1 cellular context compared by ENCODE assay signal in the genomic region with DNA sequence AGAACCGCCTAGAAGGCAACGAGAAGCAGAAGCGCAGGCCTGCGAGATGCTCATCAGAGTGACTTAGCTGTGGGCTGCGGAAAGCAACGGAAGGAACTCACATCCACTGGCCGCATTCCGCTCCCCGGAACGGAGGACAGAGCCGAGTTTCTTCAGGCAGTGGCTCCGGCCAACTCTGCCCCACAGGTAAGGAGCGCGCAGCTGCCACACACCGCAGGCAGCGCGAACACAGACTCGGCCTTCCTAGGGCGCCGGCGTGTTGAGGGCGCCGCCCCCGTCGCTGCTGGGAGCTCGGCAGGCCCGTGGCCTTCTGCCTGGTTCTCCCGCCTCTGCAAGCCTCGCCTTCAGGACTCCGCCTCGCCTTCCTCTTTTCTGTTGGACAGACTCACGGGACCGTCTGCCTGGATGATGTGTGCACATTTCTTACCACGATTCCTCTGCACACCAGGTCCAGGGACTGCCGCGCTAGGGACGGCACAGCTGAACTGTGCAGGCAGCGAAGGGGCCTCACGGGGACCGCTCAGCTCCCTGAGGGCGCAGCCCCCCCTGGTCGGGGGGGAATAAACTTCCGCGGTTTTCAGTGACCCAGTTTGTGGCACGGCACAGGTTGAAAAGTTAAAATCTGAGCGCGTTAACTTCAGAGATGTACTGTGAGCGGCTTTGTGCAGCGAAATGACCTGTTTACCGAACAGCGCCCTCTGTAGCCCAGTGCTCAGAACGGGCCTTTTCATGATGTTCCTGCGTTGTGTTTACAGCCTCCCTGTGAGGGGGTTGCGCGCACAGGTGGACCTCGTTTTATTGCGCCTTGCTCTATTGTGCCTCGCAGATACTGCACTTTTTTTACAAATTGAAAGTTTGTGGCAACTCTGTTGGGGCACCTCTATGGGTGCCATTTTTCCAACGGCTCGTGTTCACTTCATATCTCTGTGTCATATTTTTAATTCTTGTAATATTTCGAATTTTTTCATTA.
A peak's percentile ranks its signal among the peaks of the same experiment; 100 is the strongest.
TF ChIP-seq lines count a peak whose summit lies in the region.

No MANE protein-coding gene starts in this region.

TF ChIP-seq in HepG2, 621 proteins besides CTCF, POLR2A, EP300 and RAD21 (continued from another document and continues in another):
- TF ChIP-seq, protein P1, sequence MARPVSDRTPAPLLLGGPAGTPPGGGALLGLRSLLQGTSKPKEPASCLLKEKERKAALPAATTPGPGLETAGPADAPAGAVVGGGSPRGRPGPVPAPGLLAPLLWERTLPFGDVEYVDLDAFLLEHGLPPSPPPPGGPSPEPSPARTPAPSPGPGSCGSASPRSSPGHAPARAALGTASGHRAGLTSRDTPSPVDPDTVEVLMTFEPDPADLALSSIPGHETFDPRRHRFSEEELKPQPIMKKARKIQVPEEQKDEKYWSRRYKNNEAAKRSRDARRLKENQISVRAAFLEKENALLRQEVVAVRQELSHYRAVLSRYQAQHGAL (CRISPR knock-in tag; IDR thresholded peaks at IDR 0.05; ENCODE audit: not compliant biosample characterization) = peak; percentile 47
- TF ChIP-seq DNMT3B (CRISPR knock-in tag; conservative IDR thresholded peaks at IDR 0.05) (no peak), RBFOX2 (IDR thresholded peaks at IDR 0.05; ENCODE audit: low read depth, low read length) (peak; percentile 68), HMGA1 (CRISPR knock-in tag; conservative IDR thresholded peaks at IDR 0.05) (no peak), NBN (conservative IDR thresholded peaks at IDR 0.05) (no peak), ZFP82 (CRISPR knock-in tag; IDR thresholded peaks at IDR 0.05; ENCODE audit: borderline replicate concordance) (0 out of 2 replicates have a peak, but pooled peaks have one; percentile 23), SMC3 (IDR thresholded peaks at IDR 0.05; ENCODE audit: low read length) (peak; percentile 65), NKX3-1 (CRISPR knock-in tag; IDR thresholded peaks at IDR 0.05) (peak; percentile 85), ZNF558 (CRISPR knock-in tag; IDR thresholded peaks at IDR 0.05; ENCODE audit: borderline replicate concordance) (peak; percentile 51; the same call in 1 of the 2 replicates), MED13 (CRISPR knock-in tag; IDR thresholded peaks at IDR 0.05) (no peak), ZBTB21 (CRISPR knock-in tag; IDR thresholded peaks at IDR 0.05) (no peak), ZSCAN31 (CRISPR knock-in tag; IDR thresholded peaks at IDR 0.05; ENCODE audit: low read depth) (peak; percentile 53; the same call in 1 of the 2 replicates), DMTF1 (CRISPR knock-in tag; IDR thresholded peaks at IDR 0.05) (no peak), ZBTB42 (CRISPR knock-in tag; IDR thresholded peaks at IDR 0.05) (no peak), KDM4B (CRISPR knock-in tag; IDR thresholded peaks at IDR 0.05) (no peak), ZNF780A (CRISPR knock-in tag; IDR thresholded peaks at IDR 0.05) (no peak), SRSF1 (optimal IDR thresholded peaks at IDR 0.05; ENCODE audit: low read depth, low read length) (peak; percentile 80), ZNF710 (CRISPR knock-in tag; IDR thresholded peaks at IDR 0.05; ENCODE audit: borderline replicate concordance) (no peak), TSC22D2 (CRISPR knock-in tag; IDR thresholded peaks at IDR 0.05; ENCODE audit: borderline replicate concordance) (0 out of 2 replicates have a peak, but pooled peaks have one; percentile 22), SOX13 (IDR thresholded peaks at IDR 0.05) (no peak), SOX13 (CRISPR knock-in tag; conservative IDR thresholded peaks at IDR 0.05 in 1 of 2, IDR thresholded peaks at IDR 0.05 in 1 of 2) (no peak), SMAD1 (CRISPR knock-in tag; IDR thresholded peaks at IDR 0.05; ENCODE audit: borderline replicate concordance, low read depth) (peak; percentile 66; the same call in 1 of the 2 replicates), PRPF4 (IDR thresholded peaks at IDR 0.05; ENCODE audit: low read depth, low read length, poor library complexity, severe bottlenecking) (no peak), NFATC3 (CRISPR knock-in tag; IDR thresholded peaks at IDR 0.05) (no peak), PHF8 (CRISPR knock-in tag; IDR thresholded peaks at IDR 0.05) (peak; percentile 77), BHLHE40 (IDR thresholded peaks at IDR 0.05; ENCODE audit: low read length) (no peak), MIER2 (CRISPR knock-in tag; IDR thresholded peaks at IDR 0.05) (0 out of 2 replicates have a peak, but pooled peaks have one; percentile 11), SP140L (CRISPR knock-in tag; IDR thresholded peaks at IDR 0.05; ENCODE audit: borderline replicate concordance) (0 out of 2 replicates have a peak, but pooled peaks have one; percentile 48), MTERF4 (CRISPR knock-in tag; IDR thresholded peaks at IDR 0.05) (peak; percentile 19; the same call in 1 of the 2 replicates), MTF2 (CRISPR knock-in tag; IDR thresholded peaks at IDR 0.05; ENCODE audit: borderline replicate concordance) (peak; percentile 49; the same call in 1 of the 2 replicates), ISL2 (CRISPR knock-in tag; IDR thresholded peaks at IDR 0.05) (peak; percentile 42), POLR2AphosphoS5 (IDR thresholded peaks at IDR 0.05; ENCODE audit: low read depth, low read length) (peak; percentile 41; the same call in 1 of the 2 replicates), ATF7-NPFF (CRISPR knock-in tag; IDR thresholded peaks at IDR 0.05; ENCODE audit: low read depth) (peak; percentile 36; the same call in 1 of the 2 replicates), ZNF616 (CRISPR knock-in tag; IDR thresholded peaks at IDR 0.05; ENCODE audit: low read depth) (peak; percentile 77), HOXA3 (CRISPR knock-in tag; IDR thresholded peaks at IDR 0.05) (peak; percentile 41), ZNF816 (CRISPR knock-in tag; IDR thresholded peaks at IDR 0.05; ENCODE audit: borderline replicate concordance) (peak; percentile 33; the same call in 1 of the 2 replicates), FOXK2 (IDR thresholded peaks at IDR 0.05) (no peak), JUN (CRISPR knock-in tag; IDR thresholded peaks at IDR 0.05) (no peak)
- TF ChIP-seq, protein P2, sequence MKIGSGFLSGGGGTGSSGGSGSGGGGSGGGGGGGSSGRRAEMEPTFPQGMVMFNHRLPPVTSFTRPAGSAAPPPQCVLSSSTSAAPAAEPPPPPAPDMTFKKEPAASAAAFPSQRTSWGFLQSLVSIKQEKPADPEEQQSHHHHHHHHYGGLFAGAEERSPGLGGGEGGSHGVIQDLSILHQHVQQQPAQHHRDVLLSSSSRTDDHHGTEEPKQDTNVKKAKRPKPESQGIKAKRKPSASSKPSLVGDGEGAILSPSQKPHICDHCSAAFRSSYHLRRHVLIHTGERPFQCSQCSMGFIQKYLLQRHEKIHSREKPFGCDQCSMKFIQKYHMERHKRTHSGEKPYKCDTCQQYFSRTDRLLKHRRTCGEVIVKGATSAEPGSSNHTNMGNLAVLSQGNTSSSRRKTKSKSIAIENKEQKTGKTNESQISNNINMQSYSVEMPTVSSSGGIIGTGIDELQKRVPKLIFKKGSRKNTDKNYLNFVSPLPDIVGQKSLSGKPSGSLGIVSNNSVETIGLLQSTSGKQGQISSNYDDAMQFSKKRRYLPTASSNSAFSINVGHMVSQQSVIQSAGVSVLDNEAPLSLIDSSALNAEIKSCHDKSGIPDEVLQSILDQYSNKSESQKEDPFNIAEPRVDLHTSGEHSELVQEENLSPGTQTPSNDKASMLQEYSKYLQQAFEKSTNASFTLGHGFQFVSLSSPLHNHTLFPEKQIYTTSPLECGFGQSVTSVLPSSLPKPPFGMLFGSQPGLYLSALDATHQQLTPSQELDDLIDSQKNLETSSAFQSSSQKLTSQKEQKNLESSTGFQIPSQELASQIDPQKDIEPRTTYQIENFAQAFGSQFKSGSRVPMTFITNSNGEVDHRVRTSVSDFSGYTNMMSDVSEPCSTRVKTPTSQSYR (CRISPR knock-in tag; IDR thresholded peaks at IDR 0.05; ENCODE audit: borderline replicate concordance) = peak; percentile 44; the same call in 1 of the 2 replicates
- TF ChIP-seq, protein P3, sequence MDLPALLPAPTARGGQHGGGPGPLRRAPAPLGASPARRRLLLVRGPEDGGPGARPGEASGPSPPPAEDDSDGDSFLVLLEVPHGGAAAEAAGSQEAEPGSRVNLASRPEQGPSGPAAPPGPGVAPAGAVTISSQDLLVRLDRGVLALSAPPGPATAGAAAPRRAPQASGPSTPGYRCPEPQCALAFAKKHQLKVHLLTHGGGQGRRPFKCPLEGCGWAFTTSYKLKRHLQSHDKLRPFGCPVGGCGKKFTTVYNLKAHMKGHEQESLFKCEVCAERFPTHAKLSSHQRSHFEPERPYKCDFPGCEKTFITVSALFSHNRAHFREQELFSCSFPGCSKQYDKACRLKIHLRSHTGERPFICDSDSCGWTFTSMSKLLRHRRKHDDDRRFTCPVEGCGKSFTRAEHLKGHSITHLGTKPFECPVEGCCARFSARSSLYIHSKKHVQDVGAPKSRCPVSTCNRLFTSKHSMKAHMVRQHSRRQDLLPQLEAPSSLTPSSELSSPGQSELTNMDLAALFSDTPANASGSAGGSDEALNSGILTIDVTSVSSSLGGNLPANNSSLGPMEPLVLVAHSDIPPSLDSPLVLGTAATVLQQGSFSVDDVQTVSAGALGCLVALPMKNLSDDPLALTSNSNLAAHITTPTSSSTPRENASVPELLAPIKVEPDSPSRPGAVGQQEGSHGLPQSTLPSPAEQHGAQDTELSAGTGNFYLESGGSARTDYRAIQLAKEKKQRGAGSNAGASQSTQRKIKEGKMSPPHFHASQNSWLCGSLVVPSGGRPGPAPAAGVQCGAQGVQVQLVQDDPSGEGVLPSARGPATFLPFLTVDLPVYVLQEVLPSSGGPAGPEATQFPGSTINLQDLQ (CRISPR knock-in tag; IDR thresholded peaks at IDR 0.05) = no peak
- TF ChIP-seq, protein P4, sequence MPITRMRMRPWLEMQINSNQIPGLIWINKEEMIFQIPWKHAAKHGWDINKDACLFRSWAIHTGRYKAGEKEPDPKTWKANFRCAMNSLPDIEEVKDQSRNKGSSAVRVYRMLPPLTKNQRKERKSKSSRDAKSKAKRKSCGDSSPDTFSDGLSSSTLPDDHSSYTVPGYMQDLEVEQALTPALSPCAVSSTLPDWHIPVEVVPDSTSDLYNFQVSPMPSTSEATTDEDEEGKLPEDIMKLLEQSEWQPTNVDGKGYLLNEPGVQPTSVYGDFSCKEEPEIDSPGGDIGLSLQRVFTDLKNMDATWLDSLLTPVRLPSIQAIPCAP (CRISPR knock-in tag; IDR thresholded peaks at IDR 0.05; ENCODE audit: low read depth) = no peak
- TF ChIP-seq, protein P5, sequence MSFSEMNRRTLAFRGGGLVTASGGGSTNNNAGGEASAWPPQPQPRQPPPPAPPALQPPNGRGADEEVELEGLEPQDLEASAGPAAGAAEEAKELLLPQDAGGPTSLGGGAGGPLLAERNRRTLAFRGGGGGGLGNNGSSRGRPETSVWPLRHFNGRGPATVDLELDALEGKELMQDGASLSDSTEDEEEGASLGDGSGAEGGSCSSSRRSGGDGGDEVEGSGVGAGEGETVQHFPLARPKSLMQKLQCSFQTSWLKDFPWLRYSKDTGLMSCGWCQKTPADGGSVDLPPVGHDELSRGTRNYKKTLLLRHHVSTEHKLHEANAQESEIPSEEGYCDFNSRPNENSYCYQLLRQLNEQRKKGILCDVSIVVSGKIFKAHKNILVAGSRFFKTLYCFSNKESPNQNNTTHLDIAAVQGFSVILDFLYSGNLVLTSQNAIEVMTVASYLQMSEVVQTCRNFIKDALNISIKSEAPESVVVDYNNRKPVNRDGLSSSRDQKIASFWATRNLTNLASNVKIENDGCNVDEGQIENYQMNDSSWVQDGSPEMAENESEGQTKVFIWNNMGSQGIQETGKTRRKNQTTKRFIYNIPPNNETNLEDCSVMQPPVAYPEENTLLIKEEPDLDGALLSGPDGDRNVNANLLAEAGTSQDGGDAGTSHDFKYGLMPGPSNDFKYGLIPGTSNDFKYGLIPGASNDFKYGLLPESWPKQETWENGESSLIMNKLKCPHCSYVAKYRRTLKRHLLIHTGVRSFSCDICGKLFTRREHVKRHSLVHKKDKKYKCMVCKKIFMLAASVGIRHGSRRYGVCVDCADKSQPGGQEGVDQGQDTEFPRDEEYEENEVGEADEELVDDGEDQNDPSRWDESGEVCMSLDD (CRISPR knock-in tag; IDR thresholded peaks at IDR 0.05; ENCODE audit: borderline replicate concordance) = no peak
- TF ChIP-seq, protein P6, sequence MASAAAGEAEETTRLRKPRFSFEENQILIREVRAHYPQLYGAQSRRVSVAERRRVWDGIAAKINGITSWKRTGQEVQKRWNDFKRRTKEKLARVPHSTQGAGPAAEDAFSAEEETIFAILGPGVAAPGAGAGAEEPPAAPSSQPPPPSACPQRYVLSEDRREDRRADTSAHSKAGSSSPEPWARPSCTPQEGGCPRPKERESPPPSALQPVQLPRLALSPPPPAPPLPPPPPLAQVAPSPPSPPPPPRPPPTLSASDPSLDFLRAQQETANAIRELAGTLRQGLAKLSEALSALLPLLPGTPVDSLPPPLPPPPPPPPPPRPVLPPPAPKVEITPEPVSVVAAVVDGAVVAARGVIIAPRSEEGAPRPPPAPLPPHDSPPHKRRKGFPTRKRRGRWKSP (CRISPR knock-in tag; IDR thresholded peaks at IDR 0.05) = peak; percentile 87; the same call in 1 of the 2 replicates
